Comparison of ENCODE assay signal across 8 cellular contexts in the genomic region with DNA sequence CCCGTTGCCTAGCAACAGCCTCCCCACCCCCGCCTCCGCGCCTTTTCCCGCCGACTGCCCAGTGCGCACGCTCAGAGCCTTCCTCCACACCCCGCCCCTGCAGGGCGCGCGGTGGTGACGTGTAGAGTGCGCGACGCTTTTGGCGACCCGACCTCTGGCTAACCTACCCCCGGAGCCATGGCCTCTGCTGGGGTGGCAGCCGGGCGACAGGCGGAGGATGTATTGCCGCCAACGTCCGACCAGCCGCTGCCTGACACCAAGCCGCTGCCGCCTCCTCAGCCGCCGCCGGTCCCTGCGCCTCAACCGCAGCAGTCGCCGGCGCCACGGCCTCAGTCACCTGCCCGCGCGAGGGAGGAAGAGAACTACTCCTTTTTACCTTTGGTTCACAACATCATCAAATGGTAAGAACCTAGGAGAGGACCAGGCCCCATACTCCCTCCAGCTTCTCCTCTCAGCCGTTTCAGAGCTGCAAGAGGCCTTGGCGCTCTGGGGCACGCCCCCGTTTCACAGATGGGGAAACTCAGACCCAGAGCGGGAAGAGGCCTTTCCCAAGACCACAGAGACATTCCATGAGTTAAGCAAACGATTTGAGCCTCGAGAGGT. TPM values are rescaled to one million over a fixed set of nuclear protein-coding genes. Genes with fewer than 3 reads are reported as not detected.
DNase-seq lines count a peak whose midpoint lies in the region; ATAC-seq and TF ChIP-seq lines count a peak whose summit lies in the region.

MED9 (plus strand) TSS at position 136 of the 603 bp plus-strand sequence; CDS start at position 178, 42 bp downstream.

- peak within 1 kb of the TSS; percentile 87 for H3K27ac Mint-ChIP-seq in CD4-positive, alpha-beta T cell
- H3K27ac Mint-ChIP-seq in IgD-negative memory B cell, result peak within 1 kb of the TSS; percentile 69 to 98 (median 95)

- intact Hi-C loops in CD4-positive, alpha-beta T cell (cut with DNase I, micrococcal nuclease), result loop anchor here in 1 of 2 experiments (1.0 to 5.0 kb wide), 7 partner anchors 19 to 940 kb away; partner anchors contain the start of genes ATPAF2, COPS3, GID4 and RASD1
- intact Hi-C loops in mucosa of descending colon (cut with DNase I, micrococcal nuclease), result no loop called here

- H3K27me3 Mint-ChIP-seq in CD4-positive, alpha-beta T cell, result peaks cover 6% of the 10 kb centered on the region
- H3K27me3 Mint-ChIP-seq in IgD-negative memory B cell, result peaks cover 2% of the 10 kb centered on the region

- no peaks in the 10 kb centered on the region for H3K9me3 Mint-ChIP-seq in CD4-positive, alpha-beta T cell
- H3K9me3 Mint-ChIP-seq in IgD-negative memory B cell, result peaks cover 0 to 1% (median 0%) of the 10 kb centered on the region in 3 donors

- peaks cover 51% of the 10 kb centered on the region for H3K4me1 Mint-ChIP-seq in CD4-positive, alpha-beta T cell (ENCODE audit: low read depth)
- peaks cover 13 to 27% (median 16%) of the 10 kb centered on the region in 3 donors for H3K4me1 Mint-ChIP-seq in IgD-negative memory B cell

- H3K4me3 ChIP-seq in mucosa of descending colon, result peak within 1 kb of the TSS; percentile 86

- POLR2A ChIA-PET in CD4-positive, alpha-beta T cell (lab: Charles Lee), result no interaction called here

- CTCF ChIA-PET in CD4-positive, alpha-beta T cell (lab: Charles Lee), result interaction anchor here (1.5 kb wide), 1 partner anchor 20 kb away, joined by 7 read pairs; no protein-coding TSS in a partner anchor

- peaks cover 27% of the 10 kb centered on the region for H3K4me1 ChIP-seq in mucosa of descending colon (ENCODE audit: low read depth)

- no peak for TF ChIP-seq CTCF in CD4-positive, alpha-beta T cell (IDR thresholded peaks at IDR 0.05)
- TF ChIP-seq CTCF in mucosa of descending colon (IDR thresholded peaks at IDR 0.05), result no peak

- ATAC-seq in CD4-positive, alpha-beta T cell (ENCODE audit: poor library complexity), result peak; percentile 98
- ATAC-seq in GM21367 (IDR thresholded peaks at IDR 0.05; ENCODE audit: unreplicated experiment), result peak; percentile 63
- peak; percentile 100 for ATAC-seq in mucosa of descending colon

- H3K4me3 Mint-ChIP-seq in CD4-positive, alpha-beta T cell, result peak within 1 kb of the TSS; percentile 91
- H3K4me3 Mint-ChIP-seq in IgD-negative memory B cell, result peak within 1 kb of the TSS; percentile 89 to 95 (median 93)

- peaks cover 25% of the 10 kb centered on the region for H3K36me3 Mint-ChIP-seq in CD4-positive, alpha-beta T cell (ENCODE audit: low read depth)
- H3K36me3 Mint-ChIP-seq in IgD-negative memory B cell, result peaks cover 1% of the 10 kb centered on the region

- DNase-seq in CD4-positive, alpha-beta T cell, result peak; percentile 92 to 97 (median 93)
- peak; percentile 58 for DNase-seq in OCI-M2 (lab: John Stamatoyannopoulos, UW; ENCODE audit: unreplicated experiment)
- DNase-seq in activated T-cell treated with anti-CD3 and anti-CD28 coated beads for 48 hours (ENCODE audit: low read depth), result peak; percentile 93
- DNase-seq in epithelial cell of prostate (ENCODE audit: low read depth, low spot score), result peak; percentile 29
- peak; percentile 95 to 96 (median 95) for DNase-seq in mucosa of descending colon
- DNase-seq in stimulated activated CD8-positive, alpha-beta memory T cell treated with anti-CD3 and anti-CD28 coated beads, Interleukin-2, amount 100 ng/mL, for 48 hours (ENCODE audit: low read depth in 2 of 2), result peak; percentile 92 to 94

- H3K27me3 ChIP-seq in CD4-positive, alpha-beta T cell (ENCODE audit: control insufficient read depth, insufficient read depth, low read length), result no peaks in the 10 kb centered on the region

- H3K36me3 ChIP-seq in mucosa of descending colon (ENCODE audit: low read depth), result no peaks in the 10 kb centered on the region

- peak within 1 kb of the TSS; percentile 58 for H3K27ac ChIP-seq in CD4-positive, alpha-beta T cell (ENCODE audit: low read depth, low read length)
- H3K27ac ChIP-seq in epithelial cell of prostate, result peak within 1 kb of the TSS; percentile 62

- no peaks in the 10 kb centered on the region for H3K9me3 ChIP-seq in CD4-positive, alpha-beta T cell (ENCODE audit: control insufficient read depth, low read length)
- H3K9me3 ChIP-seq in mucosa of descending colon, result no peaks in the 10 kb centered on the region

RNA-seq across cellular contexts. Expression of gene MED9, which starts in this region (rescaled TPM):
- 10 to 100 TPM; 27.0 to 27.9 TPM for total RNA-seq in CD4-positive, alpha-beta T cell
- 18.1 TPM for polyA plus RNA-seq in IgD-negative memory B cell
- 10 to 100 TPM; 17.9 to 23.1 (median 20.3) TPM for total RNA-seq in mucosa of descending colon

Comparison
In these comparisons a context has a peak if more than half of its experiments do, and no peak if none do; other contexts are left out.
1. Peak in every context shown above with its lines: DNase-seq, ATAC-seq, H3K4me3 ChIP-seq and H3K27ac ChIP-seq.
2. DNase-seq: peak in every context shown above with its lines; median percentile 95 in mucosa of descending colon; 93 in CD4-positive, alpha-beta T cell; 93 in activated T-cell treated with anti-CD3 and anti-CD28 coated beads for 48 hours; 93 in stimulated activated CD8-positive, alpha-beta memory T cell treated with anti-CD3 and anti-CD28 coated beads, Interleukin-2, amount 100 ng/mL, for 48 hours; 58 in OCI-M2; 29 in epithelial cell of prostate.